ENCODE assay signal across 33 cellular contexts in genomic region chr5:34542818-34543217, GRCh38.
"Had no signal": no experiment of that assay in that cellular context is flagged by ENCODE, and none has a peak within 500 bp of the region (broad histone marks: within the 10 kb centered on the region; RNA-seq: fewer than 3 reads in every experiment).

No MANE protein-coding gene starts in this region.

- H3K27ac ChIP-seq: adrenal gland, body of pancreas, esophagus muscularis mucosa, foreskin keratinocyte, gastrocnemius medialis, heart left ventricle, WERI-Rb-1 had no signal

- H3K4me1 ChIP-seq: adrenal gland, body of pancreas, esophagus muscularis mucosa, foreskin keratinocyte, gastrocnemius medialis, heart left ventricle had no signal

- H3K4me1 Mint-ChIP-seq: activated naive CD4-positive, alpha-beta T cell treated with anti-CD3 and anti-CD28 coated beads, Interleukin-2, amount 50 U/mL, for 24 hours; T-helper 17 cell had no signal

- H3K27ac Mint-ChIP-seq: activated CD8-positive, alpha-beta T cell treated with anti-CD3 and anti-CD28 coated beads for 36 hours; activated naive CD4-positive, alpha-beta T cell treated with anti-CD3 and anti-CD28 coated beads for 36 hours; activated naive CD4-positive, alpha-beta T cell treated with anti-CD3 and anti-CD28 coated beads, Interleukin-2, amount 50 U/mL, for 24 hours; activated naive CD8-positive, alpha-beta T cell treated with anti-CD3 and anti-CD28 coated beads for 36 hours; activated naive CD8-positive, alpha-beta T cell treated with anti-CD3 and anti-CD28 coated beads, Interleukin-2, amount 50 U/mL, for 24 hours; activated T-helper 2 cell treated with anti-CD3 and anti-CD28 coated beads, Interferon-gamma antibody, Interleukin-2, Interleukin-4, amounts not matched to agents 10 μg/mL and 5 μg/mL and 100 μg/mL, durations not matched to agents 14 hours and 24 hours and 36 hours; effector memory CD8-positive, alpha-beta T cell; T-helper 17 cell; T-helper 2 cell treated with Interferon-gamma antibody and Interleukin-4, amounts not matched to agents 5 μg/mL and 100 μg/mL, for 36 hours had no signal

- ATAC-seq: activated CD8-positive, alpha-beta T cell treated with anti-CD3 and anti-CD28 coated beads for 36 hours; activated naive CD8-positive, alpha-beta T cell treated with anti-CD3 and anti-CD28 coated beads, Interleukin-2, amount 50 U/mL, for 24 hours; activated T-cell treated with anti-CD3 and anti-CD28 coated beads, Interleukin-2, amount 50 U/mL, for 4 hours; body of pancreas; effector memory CD8-positive, alpha-beta T cell; foreskin keratinocyte; gastrocnemius medialis; heart left ventricle; T-helper 17 cell had no signal

- DNase-seq: activated CD4-positive, alpha-beta T cell treated with anti-CD3 and anti-CD28 coated beads, Interleukin-2, amount 50 U/mL, for 1 hour; activated CD4-positive, alpha-beta T cell treated with anti-CD3 and anti-CD28 coated beads, Interleukin-2, amount 50 U/mL, for 48 hours; activated CD4-positive, CD25-positive, alpha-beta regulatory T cell; activated CD4-positive, CD25-positive, alpha-beta regulatory T cell treated with anti-CD3 and anti-CD28 coated beads, Interleukin-2, amount 50 U/mL, for 72 hours; activated CD8-positive, alpha-beta memory T cell treated with anti-CD3 and anti-CD28 coated beads for 24 hours; activated CD8-positive, alpha-beta T cell treated with anti-CD3 and anti-CD28 coated beads for 36 hours; activated effector memory CD4-positive, alpha-beta T cell treated with anti-CD3 and anti-CD28 coated beads, Interleukin-2, amount 50 U/mL, for 16 hours; activated naive CD8-positive, alpha-beta T cell treated with anti-CD3 and anti-CD28 coated beads for 36 hours; activated naive CD8-positive, alpha-beta T cell treated with anti-CD3 and anti-CD28 coated beads, Interleukin-2, amount 50 U/mL, for 24 hours; activated T-cell treated with anti-CD3 and anti-CD28 coated beads, Interleukin-2, amount 50 U/mL, for 4 hours; adrenal gland; amygdala; aorta; body of pancreas; caudate nucleus; cortex of kidney; dermis blood vessel endothelial cell; effector CD4-positive, alpha-beta T cell; effector memory CD8-positive, alpha-beta T cell; erythroblast; gastrocnemius medialis; glutamatergic neuron; heart left ventricle; T-helper 1 cell; T-helper 17 cell; T1000; WERI-Rb-1 had no signal

- H3K4me3 Mint-ChIP-seq: activated CD8-positive, alpha-beta T cell treated with anti-CD3 and anti-CD28 coated beads for 36 hours; activated naive CD4-positive, alpha-beta T cell treated with anti-CD3 and anti-CD28 coated beads for 36 hours; activated naive CD4-positive, alpha-beta T cell treated with anti-CD3 and anti-CD28 coated beads, Interleukin-2, amount 50 U/mL, for 24 hours; activated naive CD8-positive, alpha-beta T cell treated with anti-CD3 and anti-CD28 coated beads for 36 hours; activated naive CD8-positive, alpha-beta T cell treated with anti-CD3 and anti-CD28 coated beads, Interleukin-2, amount 50 U/mL, for 24 hours; activated T-cell treated with anti-CD3 and anti-CD28 coated beads, Interleukin-2, amount 50 U/mL, for 4 hours; effector memory CD8-positive, alpha-beta T cell; T-helper 17 cell; T-helper 2 cell treated with Interferon-gamma antibody and Interleukin-4, amounts not matched to agents 5 μg/mL and 100 μg/mL, for 36 hours had no signal

- H3K27me3 ChIP-seq: adrenal gland, body of pancreas, esophagus muscularis mucosa, gastrocnemius medialis, heart left ventricle had no signal

- H3K9me3 ChIP-seq: gastrocnemius medialis had no signal
